ENCODE assay signal across 2 cellular contexts in genomic region chr19:49165865-49166301, GRCh38.
TF ChIP-seq lines count a peak whose summit lies in the region.

No MANE protein-coding gene starts in this region.

TF ChIP-seq in HEK293, 187 proteins besides CTCF, POLR2A, EP300 and RAD21:
- no peak for TF ChIP-seq ZNF510 (tag by site-specific recombination; IDR thresholded peaks at IDR 0.05; ENCODE audit: insufficient replicate concordance)
- TF ChIP-seq EGR2 (tag by site-specific recombination; IDR thresholded peaks at IDR 0.05; ENCODE audit: low read depth), result peak; percentile 43; the same call in 1 of the 2 replicates
- TF ChIP-seq ZNF513 (tag by site-specific recombination; IDR thresholded peaks at IDR 0.05), result no peak
- TF ChIP-seq ZFHX2 (tag by site-specific recombination; conservative IDR thresholded peaks at IDR 0.05), result peak; percentile 54; the same call in 1 of the 2 replicates
- TF ChIP-seq ZBTB44 (tag by site-specific recombination; IDR thresholded peaks at IDR 0.05), result no peak
- no peak for TF ChIP-seq ZNF555 (tag by site-specific recombination; conservative IDR thresholded peaks at IDR 0.05)
- TF ChIP-seq ZNF623 (tag by site-specific recombination; IDR thresholded peaks at IDR 0.05), result no peak
- no peak for TF ChIP-seq ZNF169 (tag by site-specific recombination; IDR thresholded peaks at IDR 0.05)
- no peak for TF ChIP-seq ZNF19 (tag by site-specific recombination; IDR thresholded peaks at IDR 0.05; ENCODE audit: low read depth)

TF ChIP-seq in HepG2, 621 proteins besides CTCF, POLR2A, EP300 and RAD21:
- TF ChIP-seq ZNF687 (CRISPR knock-in tag; IDR thresholded peaks at IDR 0.05), result 0 out of 2 replicates have a peak, but pooled peaks have one; percentile 7
- TF ChIP-seq ZNF160 (CRISPR knock-in tag; IDR thresholded peaks at IDR 0.05), result no peak
TF ChIP-seq in HepG2: peak in this region for 1.
